Comparison of ENCODE assay signal across 20 cellular contexts in genomic region chrX:21912989-21913388, GRCh38.
"Had no signal": no experiment of that assay in that cellular context is flagged by ENCODE, and none has a peak within 500 bp of the region (broad histone marks: within the 10 kb centered on the region; RNA-seq: fewer than 3 reads in every experiment).

No MANE protein-coding gene starts in this region.

- H3K4me1 ChIP-seq: esophagus muscularis mucosa, foreskin keratinocyte, gastroesophageal sphincter, heart left ventricle, left lung, lower lobe of right lung had no signal

- H3K4me1 Mint-ChIP-seq: immature natural killer cell, naive B cell had no signal

- H2AFZ ChIP-seq: hepatocyte had no signal

- H3K9me3 ChIP-seq: esophagus muscularis mucosa, gastroesophageal sphincter, heart left ventricle, left lung, lower lobe of right lung, mucosa of descending colon had no signal

- ATAC-seq: foreskin keratinocyte, gastroesophageal sphincter, heart left ventricle, left cardiac atrium, left lung, left ventricle myocardium superior, lower lobe of right lung, mucosa of descending colon had no signal

- H3K4me3 ChIP-seq: coronary artery, dorsolateral prefrontal cortex, esophagus muscularis mucosa, gastroesophageal sphincter, heart left ventricle, hepatocyte, left lung, lower lobe of right lung, mucosa of descending colon had no signal

- H3K27ac Mint-ChIP-seq: mesothelial cell of epicardium had no signal

- H3K36me3 ChIP-seq: esophagus muscularis mucosa, gastroesophageal sphincter, heart left ventricle, left lung, lower lobe of right lung had no signal

- DNase-seq: dermis blood vessel endothelial cell; dorsolateral prefrontal cortex; effector CD4-positive, alpha-beta T cell; effector memory CD4-positive, alpha-beta T cell; foreskin keratinocyte; heart left ventricle; hypothalamus; immature natural killer cell; left cardiac atrium; left lung; left ventricle myocardium superior; lower lobe of right lung; mesenchymal stem cell; mucosa of descending colon; naive B cell had no signal

- H3K36me3 Mint-ChIP-seq: naive B cell had no signal

- H3K27ac ChIP-seq: coronary artery, dorsolateral prefrontal cortex, esophagus muscularis mucosa, foreskin keratinocyte, gastroesophageal sphincter, heart left ventricle, hepatocyte, left lung, lower lobe of right lung had no signal

- H3K27me3 ChIP-seq: esophagus muscularis mucosa, foreskin keratinocyte, gastroesophageal sphincter, heart left ventricle, hepatocyte, left lung had no signal

- H3K4me2 ChIP-seq: hepatocyte had no signal

- H3K79me2 ChIP-seq: hepatocyte had no signal

- H3K9me3 Mint-ChIP-seq: immature natural killer cell, naive B cell had no signal

- H3K4me3 Mint-ChIP-seq: immature natural killer cell, mesothelial cell of epicardium, naive B cell had no signal
